16 cellular contexts compared by ENCODE assay signal in genomic region chr12:113664224-113664681, GRCh38.
"Had no signal": no experiment of that assay in that cellular context is flagged by ENCODE, and none has a peak within 500 bp of the region (broad histone marks: within the 10 kb centered on the region; RNA-seq: fewer than 3 reads in every experiment).

No MANE protein-coding gene starts in this region.

- H3K9me3 Mint-ChIP-seq: activated CD4-positive, alpha-beta memory T cell treated with anti-CD3 and anti-CD28 coated beads for 36 hours; activated naive CD4-positive, alpha-beta T cell treated with anti-CD3 and anti-CD28 coated beads, Interleukin-2, amount 50 U/mL, for 24 hours; activated T-cell treated with anti-CD3 and anti-CD28 coated beads, Interleukin-2, amount 50 U/mL, for 24 hours; naive thymus-derived CD8-positive, alpha-beta T cell; stimulated activated naive CD8-positive, alpha-beta T cell treated with anti-CD3 and anti-CD28 coated beads, Interleukin-15, amount 100 ng/mL, for 72 hours had no signal

- H3K4me1 Mint-ChIP-seq: activated CD8-positive, alpha-beta memory T cell treated with anti-CD3 and anti-CD28 coated beads, Interleukin-2, amount 10 ng/mL, durations not matched to agents 7 days and 5 days; activated naive CD4-positive, alpha-beta T cell treated with anti-CD3 and anti-CD28 coated beads, Interleukin-2, amount 50 U/mL, for 24 hours; naive thymus-derived CD8-positive, alpha-beta T cell; stimulated activated naive CD8-positive, alpha-beta T cell treated with anti-CD3 and anti-CD28 coated beads, Interleukin-15, amount 100 ng/mL, for 72 hours had no signal

- H3K4me3 ChIP-seq: adrenal gland, cardiac muscle cell, hepatocyte, left lung, right lobe of liver, testis, upper lobe of left lung had no signal

- H3K27me3 ChIP-seq: cardiac muscle cell, testis, upper lobe of left lung had no signal

- H3K4me1 ChIP-seq: adrenal gland, left lung, right lobe of liver, testis, upper lobe of left lung had no signal

- H3K4me3 Mint-ChIP-seq: activated CD4-positive, alpha-beta memory T cell treated with anti-CD3 and anti-CD28 coated beads for 36 hours; activated CD8-positive, alpha-beta memory T cell treated with anti-CD3 and anti-CD28 coated beads, Interleukin-2, amount 10 ng/mL, durations not matched to agents 7 days and 5 days; activated naive CD4-positive, alpha-beta T cell treated with anti-CD3 and anti-CD28 coated beads, Interleukin-2, amount 50 U/mL, for 24 hours; activated T-cell treated with anti-CD3 and anti-CD28 coated beads, Interleukin-2, amount 50 U/mL, for 24 hours; naive thymus-derived CD8-positive, alpha-beta T cell; stimulated activated naive CD8-positive, alpha-beta T cell treated with anti-CD3 and anti-CD28 coated beads, Interleukin-15, amount 100 ng/mL, for 72 hours had no signal

- H3K36me3 Mint-ChIP-seq: activated CD4-positive, alpha-beta memory T cell treated with anti-CD3 and anti-CD28 coated beads for 36 hours; activated CD8-positive, alpha-beta memory T cell treated with anti-CD3 and anti-CD28 coated beads, Interleukin-2, amount 10 ng/mL, durations not matched to agents 7 days and 5 days; activated naive CD4-positive, alpha-beta T cell treated with anti-CD3 and anti-CD28 coated beads, Interleukin-2, amount 50 U/mL, for 24 hours; naive thymus-derived CD8-positive, alpha-beta T cell had no signal

- DNase-seq: activated CD4-positive, alpha-beta memory T cell treated with anti-CD3 and anti-CD28 coated beads for 36 hours; activated CD4-positive, alpha-beta T cell treated with anti-CD3 and anti-CD28 coated beads for 1 hour; activated CD8-positive, alpha-beta memory T cell treated with anti-CD3 and anti-CD28 coated beads, Interleukin-2, amount 10 ng/mL, durations not matched to agents 7 days and 5 days; activated T-cell treated with anti-CD3 and anti-CD28 coated beads, Interleukin-2, amount 50 U/mL, for 24 hours; adrenal gland; kidney; left lung; naive thymus-derived CD8-positive, alpha-beta T cell; right lobe of liver; stimulated activated naive CD8-positive, alpha-beta T cell treated with anti-CD3 and anti-CD28 coated beads, Interleukin-15, amount 100 ng/mL, for 72 hours; testis; upper lobe of left lung had no signal

- H3K27ac ChIP-seq: adrenal gland, cardiac muscle cell, hepatocyte, left lung, right lobe of liver, testis, upper lobe of left lung had no signal

- H3K27ac Mint-ChIP-seq: activated CD4-positive, alpha-beta memory T cell treated with anti-CD3 and anti-CD28 coated beads for 36 hours; activated CD8-positive, alpha-beta memory T cell treated with anti-CD3 and anti-CD28 coated beads, Interleukin-2, amount 10 ng/mL, durations not matched to agents 7 days and 5 days; activated naive CD4-positive, alpha-beta T cell treated with anti-CD3 and anti-CD28 coated beads, Interleukin-2, amount 50 U/mL, for 24 hours; activated T-cell treated with anti-CD3 and anti-CD28 coated beads, Interleukin-2, amount 50 U/mL, for 24 hours; naive thymus-derived CD8-positive, alpha-beta T cell; progenitor cell of endocrine pancreas; stimulated activated naive CD8-positive, alpha-beta T cell treated with anti-CD3 and anti-CD28 coated beads, Interleukin-15, amount 100 ng/mL, for 72 hours had no signal

- H3K36me3 ChIP-seq: adrenal gland, cardiac muscle cell, left lung, right lobe of liver, upper lobe of left lung had no signal

- H3K79me2 ChIP-seq: hepatocyte had no signal

- H3K9me3 ChIP-seq: adrenal gland, left lung, right lobe of liver, testis, upper lobe of left lung had no signal

- H2AFZ ChIP-seq: hepatocyte had no signal

- H3K4me2 ChIP-seq: hepatocyte had no signal
